In genomic region chr13:103055166-103055565, GRCh38 we compare ENCODE assay signal across 28 cellular contexts. TPM values are rescaled to one million over a fixed set of nuclear protein-coding genes. Genes with fewer than 3 reads are reported as not detected.
"Had no signal": no experiment of that assay in that cellular context is flagged by ENCODE, and none has a peak within 500 bp of the region (broad histone marks: within the 10 kb centered on the region; RNA-seq: fewer than 3 reads in every experiment).

No MANE protein-coding gene starts in this region.

- H3K9me3 ChIP-seq: MG63, Peyer's patch had no signal

- H3K4me1 ChIP-seq: Peyer's patch, SJSA1 had no signal

- H3K27me3 ChIP-seq: MG63, Peyer's patch, SJSA1 had no signal

- H2AFZ ChIP-seq: PC-9 had no signal

- H3K4me3 ChIP-seq: MG63, PC-9, Peyer's patch, SJSA1, SK-N-MC had no signal

- H3K27ac ChIP-seq: PC-9, Peyer's patch, SJSA1, SK-N-MC had no signal

- FAIRE-seq: HepG2 had no signal

- DNase-seq: IMR-90, Karpas-422, KG1, MG63, NCI-H1092 treated with DMSO at 0.1 percent for 48 hours, NCI-H1436, NCI-H187, NCI-H2029, NCI-H2081 treated with DMSO at 0.1 percent for 48 hours, NCI-H2171, NCI-H226, NCI-H446, NCI-H510A, NCI-H524 treated with DMSO at 0.1 percent for 48 hours, NCI-H69, NCI-H774, OCI-M1, PC-9, Peyer's patch, SIG-M5, SW 1271, T-cell had no signal

- H3K36me3 ChIP-seq: MG63, SJSA1 had no signal

- H3K4me2 ChIP-seq: PC-9 had no signal

RNA-seq across cellular contexts. Expression of gene SLC10A2, which starts 11.1 kb away (rescaled TPM):
- total RNA-seq: HepG2, HT1080, IMR-90, PC-9, Right ventricle myocardium inferior, RPMI7951, SJSA1, T-cell had no signal
- polyA plus RNA-seq: HepG2, IMR-90 had no signal
